In genomic region chr6:30689022-30689865, GRCh38 we compare ENCODE assay signal across 9 cellular contexts. TPM values are rescaled to one million over a fixed set of nuclear protein-coding genes. Genes with fewer than 3 reads are reported as not detected.
A peak's percentile ranks its signal among the peaks of the same experiment; 100 is the strongest.
DNase-seq lines count a peak whose midpoint lies in the region; ATAC-seq and TF ChIP-seq lines count a peak whose summit lies in the region.
"Had no signal": no experiment of that assay in that cellular context is flagged by ENCODE, and none has a peak within 500 bp of the region (broad histone marks: within the 10 kb centered on the region; RNA-seq: fewer than 3 reads in every experiment).

No MANE protein-coding gene starts in this region.

- intact Hi-C loops in body of pancreas (cut with DNase I): no loop called here

- H3K4me3 Mint-ChIP-seq in naive thymus-derived CD8-positive, alpha-beta T cell: peak overlapping the region; percentile 76 to 100 (median 96)

- no peaks in the 10 kb centered on the region for H3K9me3 ChIP-seq in body of pancreas

- no peak for TF ChIP-seq CTCF in AG04449 (IDR thresholded peaks at IDR 0.05; ENCODE audit: insufficient read depth, low read length, missing control alignments)
- TF ChIP-seq CTCF in HFF-Myc (IDR thresholded peaks at IDR 0.05; ENCODE audit: low read depth, low read length, missing control alignments): no peak
- TF ChIP-seq CTCF in body of pancreas (IDR thresholded peaks at IDR 0.05): no peak

- H3K4me1 Mint-ChIP-seq in naive thymus-derived CD8-positive, alpha-beta T cell: peaks cover 37 to 48% (median 46%) of the 10 kb centered on the region in 4 donors

- no peaks in the 10 kb centered on the region for H3K27me3 ChIP-seq in body of pancreas

- H3K9me3 Mint-ChIP-seq in naive thymus-derived CD8-positive, alpha-beta T cell: no peaks in the 10 kb centered on the region

- CTCF ChIA-PET in AG04449 (lab: Yijun Ruan, JAX): interaction anchor here (1.3 to 3.4 kb wide), 8 partner anchors 11 to 42 kb away, joined by 3 to 31 read pairs (median 10); partner anchors contain the start of genes DHX16 and TUBB

- peaks cover 61% of the 10 kb centered on the region for H3K4me1 ChIP-seq in body of pancreas

- H3K27me3 Mint-ChIP-seq in naive thymus-derived CD8-positive, alpha-beta T cell: no peaks in the 10 kb centered on the region

- ATAC-seq in body of pancreas (no peak), GM21423 (IDR thresholded peaks at IDR 0.05; ENCODE audit: unreplicated experiment) (no peak)
- ATAC-seq in naive thymus-derived CD8-positive, alpha-beta T cell: no peak

- POLR2A ChIA-PET in AG04449 (lab: Yijun Ruan, JAX): interaction anchor here (1.3 kb wide), 1 partner anchor 30 kb away, joined by 5 read pairs; the partner anchor contains the start of gene TUBB
- POLR2A ChIA-PET in naive thymus-derived CD8-positive, alpha-beta T cell (lab: Charles Lee): interaction anchor here (1.0 to 6.9 kb wide), 5 partner anchors 7 to 74 kb away, joined by 3 to 81 read pairs (median 15); partner anchors contain the start of genes MDC1 and TUBB

- WGBS in body of pancreas, 2 donors: 78 to 84% methylated on average over 10 of the region's 11 CpGs

- H3K27ac ChIP-seq in body of pancreas: peak overlapping the region in 3 of 4 donors; percentile 90 to 98 (median 95)

- DNase-seq in AG04449 (ENCODE audit: low read depth, low spot score) (no peak), HFF-Myc (ENCODE audit: extremely low read depth, low read depth) (no peak), body of pancreas (no peak), hypothalamus (lab: John Stamatoyannopoulos, UW) (no peak), DMS153 (lab: John Stamatoyannopoulos, UW) (no peak), NCI-H1105 (lab: John Stamatoyannopoulos, UW) (no peak)
- no peak for DNase-seq in naive thymus-derived CD8-positive, alpha-beta T cell
- DNase-seq: NCI-H446 had no signal

- TF ChIP-seq POLR2A in body of pancreas (IDR thresholded peaks at IDR 0.05): no peak

- H3K36me3 Mint-ChIP-seq in naive thymus-derived CD8-positive, alpha-beta T cell: peaks cover 0 to 8% (median 0%) of the 10 kb centered on the region in 3 donors

- H3K36me3 ChIP-seq in body of pancreas (replicated peaks in 1 of 2; ENCODE audit: insufficient read depth in 1 of 2, low read depth in 2 of 2): no peaks in the 10 kb centered on the region

- peak overlapping the region; percentile 3 for H3K4me3 ChIP-seq in AG04449 (ENCODE audit: low read depth, low read length)
- peak overlapping the region; percentile 56 for H3K4me3 ChIP-seq in HFF-Myc (replicated peaks; ENCODE audit: low read depth, low read length)
- no peak overlapping the region for H3K4me3 ChIP-seq in body of pancreas

- peak overlapping the region in 9 of 10 donors; percentile 60 to 99 (median 85) for H3K27ac Mint-ChIP-seq in naive thymus-derived CD8-positive, alpha-beta T cell

RNA-seq across cellular contexts. Expression of gene NRM, which starts 1.5 kb away (rescaled TPM):
- total RNA-seq in body of pancreas: 1 to 10 TPM; 2.6 to 5.2 TPM
- total RNA-seq in naive thymus-derived CD8-positive, alpha-beta T cell: 1 to 10 TPM; 2.4 TPM
- 1 to 10 TPM; 3.7 to 5.4 (median 5.4) TPM for polyA plus RNA-seq in naive thymus-derived CD8-positive, alpha-beta T cell

RNA-seq across cellular contexts. Expression of gene PPP1R18, which starts 2.8 kb away (rescaled TPM):
- total RNA-seq in body of pancreas: 10 to 100 TPM; 14.5 to 20.0 TPM
- 10 to 100 TPM; 79.0 to 82.0 TPM for total RNA-seq in naive thymus-derived CD8-positive, alpha-beta T cell
- 10 to 100 TPM; 79.8 to 98.6 (median 95.7) TPM for polyA plus RNA-seq in naive thymus-derived CD8-positive, alpha-beta T cell

RNA-seq across cellular contexts. Expression of gene DHX16, which starts 16.4 kb away (rescaled TPM):
- 10 to 100 TPM; 12.2 to 24.4 TPM for total RNA-seq in body of pancreas
- 10 to 100 TPM; 42.1 to 45.6 TPM for total RNA-seq in naive thymus-derived CD8-positive, alpha-beta T cell
- polyA plus RNA-seq in naive thymus-derived CD8-positive, alpha-beta T cell: 10 to 100 TPM; 17.7 to 31.2 (median 18.7) TPM

RNA-seq across cellular contexts. Expression of gene MDC1, which starts 27.8 kb away (rescaled TPM):
- total RNA-seq in body of pancreas: 10 to 100 TPM; 11.4 to 18.1 TPM
- 10 to 100 TPM; 50.8 to 54.9 TPM for total RNA-seq in naive thymus-derived CD8-positive, alpha-beta T cell
- 1 to 10 TPM; 1.3 to 6.3 (median 2.8) TPM for polyA plus RNA-seq in naive thymus-derived CD8-positive, alpha-beta T cell

RNA-seq across cellular contexts. Expression of gene TUBB, which starts 30.9 kb away (rescaled TPM):
- total RNA-seq in body of pancreas: 10 to 100 TPM; 80.9 to 84.4 TPM
- 100 to 1,000 TPM; 171 to 187 TPM for total RNA-seq in naive thymus-derived CD8-positive, alpha-beta T cell
- 100 to 1,000 TPM in 1 of 3 donors, 10 to 100 TPM in 2; 79.2 to 116 (median 83.3) TPM for polyA plus RNA-seq in naive thymus-derived CD8-positive, alpha-beta T cell

Comparison
In these comparisons a context has a peak if more than half of its experiments do, and no peak if none do; other contexts are left out.
1. H3K4me3 ChIP-seq: peak in AG04449 (single experiment) and HFF-Myc (single experiment); none in body of pancreas (0 of 2).